ENCODE assay signal across 12 cellular contexts in the genomic region with DNA sequence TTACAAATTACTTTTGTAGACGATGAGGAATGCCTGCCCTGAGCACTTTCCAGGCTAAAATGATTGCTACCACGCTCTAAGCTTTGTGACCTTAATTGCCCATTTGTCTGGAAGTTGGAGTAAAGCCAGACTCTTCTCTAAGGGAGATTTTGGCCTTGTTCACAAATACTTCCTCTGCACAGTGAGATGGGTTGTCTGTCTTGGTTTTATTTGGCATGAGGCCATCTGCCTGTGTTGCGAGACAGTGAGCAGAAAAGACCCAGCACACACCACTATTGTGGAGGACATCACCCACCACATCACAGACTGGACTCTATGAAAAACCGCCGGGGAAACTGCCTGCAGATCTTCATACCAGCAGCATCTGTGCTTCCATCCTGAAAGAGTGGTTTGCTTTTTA.
DNase-seq lines count a peak whose midpoint lies in the region; ATAC-seq and TF ChIP-seq lines count a peak whose summit lies in the region.
"Had no signal": no experiment of that assay in that cellular context is flagged by ENCODE, and none has a peak within 500 bp of the region (broad histone marks: within the 10 kb centered on the region; RNA-seq: fewer than 3 reads in every experiment).

No MANE protein-coding gene starts in this region.

- peak overlapping the region in 8 of 11 experiments; percentile 5 to 46 (median 20); a peak in 6 of 22 replicates for H3K4me2 ChIP-seq in BLaER1 treated with 17β-estradiol and CSF1 and Interleukin-3, amounts not matched to agents 10 nM and 100 nM

- no peaks in the 10 kb centered on the region for H3K27me3 ChIP-seq in BLaER1 treated with 17β-estradiol and CSF1 and Interleukin-3, amounts not matched to agents 10 nM and 100 nM
- H3K27me3 ChIP-seq in foreskin keratinocyte, result no peaks in the 10 kb centered on the region
- H3K27me3 ChIP-seq: ascending aorta had no signal

- no peaks in the 10 kb centered on the region for H3K36me3 Mint-ChIP-seq in activated T-cell treated with anti-CD3 and anti-CD28 coated beads, Interleukin-2, amount 50 U/mL, for 24 hours (ENCODE audit: low read depth)

- peaks cover 0 to 8% (median 5%) of the 10 kb centered on the region in 10 experiments; a peak in 5 of 20 replicates for H3K4me1 ChIP-seq in BLaER1 treated with 17β-estradiol and CSF1 and Interleukin-3, amounts not matched to agents 10 nM and 100 nM
- H3K4me1 ChIP-seq in foreskin keratinocyte, result peaks cover 10% of the 10 kb centered on the region

- no peak for ATAC-seq in foreskin keratinocyte
- ATAC-seq: GM12878 had no signal

- DNase-seq in NCI-H2029 (lab: John Stamatoyannopoulos, UW), result peak; percentile 14
- peak; percentile 71 for DNase-seq in astrocyte of the cerebellum (ENCODE audit: low read depth)
- DNase-seq in islet precursor cell, result peak; percentile 89
- DNase-seq in activated T-cell treated with anti-CD3 and anti-CD28 coated beads, Interleukin-2, amount 50 U/mL, for 24 hours, result no peak
- no peak for DNase-seq in foreskin keratinocyte
- no peak for DNase-seq in HuH-7.5 (ENCODE audit: low spot score)
- DNase-seq in activated CD8-positive, alpha-beta memory T cell treated with anti-CD3 and anti-CD28 coated beads, Interleukin-2, amount 50 U/mL, for 4 hours, result no peak
- DNase-seq: activated CD4-positive, alpha-beta T cell treated with anti-CD3 and anti-CD28 coated beads, Interleukin-2, amount 50 U/mL, for 48 hours had no signal

- no peak overlapping the region for H3K4me3 Mint-ChIP-seq in activated T-cell treated with anti-CD3 and anti-CD28 coated beads, Interleukin-2, amount 50 U/mL, for 24 hours

- no peaks in the 10 kb centered on the region for H3K4me1 Mint-ChIP-seq in activated T-cell treated with anti-CD3 and anti-CD28 coated beads, Interleukin-2, amount 50 U/mL, for 24 hours (ENCODE audit: low read depth)

- no peak overlapping the region for H3K27ac ChIP-seq in BLaER1 treated with 17β-estradiol and CSF1 and Interleukin-3, amounts not matched to agents 10 nM and 100 nM
- H3K27ac ChIP-seq in foreskin keratinocyte, result no peak overlapping the region
- H3K27ac ChIP-seq: ascending aorta, C4-2B had no signal

- no peak overlapping the region for H3K4me3 ChIP-seq in BLaER1 treated with 17β-estradiol and CSF1 and Interleukin-3, amounts not matched to agents 10 nM and 100 nM
- H3K4me3 ChIP-seq in astrocyte of the cerebellum (ENCODE audit: low read depth, low read length), result no peak overlapping the region
- H3K4me3 ChIP-seq: ascending aorta, GM12878 had no signal

- no peaks in the 10 kb centered on the region for H3K36me3 ChIP-seq in BLaER1 treated with 17β-estradiol and CSF1 and Interleukin-3, amounts not matched to agents 10 nM and 100 nM
- H3K36me3 ChIP-seq: ascending aorta had no signal

- H3K9me3 Mint-ChIP-seq in activated T-cell treated with anti-CD3 and anti-CD28 coated beads, Interleukin-2, amount 50 U/mL, for 24 hours, result no peaks in the 10 kb centered on the region

- no peaks in the 10 kb centered on the region for H3K9me3 ChIP-seq in BLaER1 treated with 17β-estradiol and CSF1 and Interleukin-3, amounts not matched to agents 10 nM and 100 nM (replicated peaks in 1 of 11)
- H3K9me3 ChIP-seq: ascending aorta had no signal

- no peak overlapping the region for H3K27ac Mint-ChIP-seq in activated T-cell treated with anti-CD3 and anti-CD28 coated beads, Interleukin-2, amount 50 U/mL, for 24 hours

- TF ChIP-seq CTCF in astrocyte of the cerebellum (IDR thresholded peaks at IDR 0.05; ENCODE audit: low read depth, low read length, missing control alignments), result no peak
- no peak for TF ChIP-seq CTCF in foreskin keratinocyte (conservative IDR thresholded peaks at IDR 0.05)

- no peak overlapping the region for H3K9ac ChIP-seq in BLaER1 treated with 17β-estradiol and CSF1 and Interleukin-3, amounts not matched to agents 10 nM and 100 nM

- H4K20me1 ChIP-seq in BLaER1 treated with 17β-estradiol and CSF1 and Interleukin-3, amounts not matched to agents 10 nM and 100 nM, result no peaks in the 10 kb centered on the region

- H3K27me3 Mint-ChIP-seq in activated T-cell treated with anti-CD3 and anti-CD28 coated beads, Interleukin-2, amount 50 U/mL, for 24 hours, result no peaks in the 10 kb centered on the region

- in situ Hi-C loops in astrocyte of the cerebellum (cut with HindIII; ENCODE audit: low sequenced_read_pairs), result no loop called here

Comparison
In these comparisons a context has a peak if more than half of its experiments do, and no peak if none do; other contexts are left out.
1. DNase-seq: peak in NCI-H2029 (single experiment), astrocyte of the cerebellum (single experiment) and islet precursor cell (single experiment); none in activated T-cell treated with anti-CD3 and anti-CD28 coated beads, Interleukin-2, amount 50 U/mL, for 24 hours (single experiment), foreskin keratinocyte (0 of 2), HuH-7.5 (single experiment) and activated CD8-positive, alpha-beta memory T cell treated with anti-CD3 and anti-CD28 coated beads, Interleukin-2, amount 50 U/mL, for 4 hours (single experiment).